ENCODE assay signal across 15 cellular contexts in genomic region chr2:129087133-129087813, GRCh38.
A peak's percentile ranks its signal among the peaks of the same experiment; 100 is the strongest.
DNase-seq lines count a peak whose midpoint lies in the region; ATAC-seq and TF ChIP-seq lines count a peak whose summit lies in the region.
"Had no signal": no experiment of that assay in that cellular context is flagged by ENCODE, and none has a peak within 500 bp of the region (broad histone marks: within the 10 kb centered on the region; RNA-seq: fewer than 3 reads in every experiment).

No MANE protein-coding gene starts in this region.

- no peaks in the 10 kb centered on the region for H3F3A ChIP-seq in GM23248 (ENCODE audit: insufficient read depth)

- H3K27ac ChIP-seq in GM23248: no peak overlapping the region
- no peak overlapping the region for H3K27ac ChIP-seq in heart left ventricle
- no peak overlapping the region for H3K27ac ChIP-seq in sigmoid colon
- H3K27ac ChIP-seq: C4-2B, right lobe of liver had no signal

- H3K79me2 ChIP-seq in GM23248 (ENCODE audit: insufficient read depth): no peaks in the 10 kb centered on the region

- H3K4me2 ChIP-seq in GM23248 (ENCODE audit: unreplicated experiment): no peak overlapping the region

- 1 to 4% methylated on average over 2 of the region's 2 CpGs for WGBS in GM23248 (ENCODE audit: low coverage in 1 of 2, low lambda C conversion rate in 2 of 2, missing lambda C conversion rate in 2 of 2), 2 experiments
- 52 to 60% (median 55%) methylated on average over 2 of the region's 2 CpGs for WGBS in heart left ventricle, 4 donors
- WGBS in sigmoid colon, 2 donors: 78 to 86% methylated on average over 2 of the region's 2 CpGs

- no peak for TF ChIP-seq EP300 in sigmoid colon (IDR thresholded peaks at IDR 0.05)

- H3K9ac ChIP-seq in GM23248 (no peak overlapping the region), adipocyte (ENCODE audit: low read length) (no peak overlapping the region)

- no peak overlapping the region for H2AFZ ChIP-seq in GM23248

- no peaks in the 10 kb centered on the region for H4K20me1 ChIP-seq in GM23248 (ENCODE audit: insufficient read depth)

- no peaks in the 10 kb centered on the region for H3K36me3 ChIP-seq in GM23248 (ENCODE audit: low read depth)
- no peaks in the 10 kb centered on the region for H3K36me3 ChIP-seq in adipocyte (ENCODE audit: control insufficient read depth, insufficient read depth, low read length, severe bottlenecking)
- no peaks in the 10 kb centered on the region for H3K36me3 ChIP-seq in heart left ventricle
- no peaks in the 10 kb centered on the region for H3K36me3 ChIP-seq in sigmoid colon
- H3K36me3 ChIP-seq: right lobe of liver had no signal

- DNase-seq in GM23248 (peak; percentile 63), adipocyte (ENCODE audit: low read depth) (peak; percentile 11), heart left ventricle (peak in 1 of 5 donors; percentile 31), sciatic nerve (ENCODE audit: low spot score) (no peak), sigmoid colon (no peak)
- DNase-seq in stimulated activated naive CD4-positive, alpha-beta T cell treated with Interleukin-2 at 50 U/mL for 16 hours (lab: John Stamatoyannopoulos, UW): no peak
- DNase-seq: amniotic stem cell, DMS79, MM.1S, NCI-H748 treated with DMSO at 0.1 percent for 48 hours, right lobe of liver, T-helper 1 cell had no signal

- TF ChIP-seq POLR2A in heart left ventricle (IDR thresholded peaks at IDR 0.05) (no peak), sigmoid colon (IDR thresholded peaks at IDR 0.05) (no peak)

- H3K4me1 ChIP-seq in GM23248 (ENCODE audit: insufficient read depth) (no peaks in the 10 kb centered on the region), adipocyte (ENCODE audit: control insufficient read depth, insufficient read depth, low read length) (peaks cover 21% of the 10 kb centered on the region), heart left ventricle (no peaks in the 10 kb centered on the region), sigmoid colon (no peaks in the 10 kb centered on the region)
- H3K4me1 ChIP-seq: right lobe of liver had no signal

- intact Hi-C loops in heart left ventricle (cut with DNase I) (no loop called here), sciatic nerve (cut with DNase I) (no loop called here), sigmoid colon (cut with DNase I) (no loop called here)

- no peaks in the 10 kb centered on the region for H3K9me3 ChIP-seq in GM23248 (ENCODE audit: low read depth)
- no peaks in the 10 kb centered on the region for H3K9me3 ChIP-seq in adipocyte (ENCODE audit: control insufficient read depth, low read length)
- no peaks in the 10 kb centered on the region for H3K9me3 ChIP-seq in heart left ventricle
- no peaks in the 10 kb centered on the region for H3K9me3 ChIP-seq in sigmoid colon
- H3K9me3 ChIP-seq: right lobe of liver had no signal

- ATAC-seq in heart left ventricle: peak in 3 of 4 donors; percentile 58 to 78 (median 72)
- ATAC-seq in sciatic nerve: peak; percentile 94
- ATAC-seq in GM21619 (IDR thresholded peaks at IDR 0.05; ENCODE audit: unreplicated experiment): no peak
- ATAC-seq: WTC11 had no signal

- H3K9me2 ChIP-seq in GM23248 (ENCODE audit: insufficient read depth): no peaks in the 10 kb centered on the region

- TF ChIP-seq CTCF in heart left ventricle (IDR thresholded peaks at IDR 0.05) (no peak), sigmoid colon (IDR thresholded peaks at IDR 0.05) (no peak)

- no peak overlapping the region for H3K4me3 ChIP-seq in GM23248
- H3K4me3 ChIP-seq in adipocyte (ENCODE audit: low read length): peak overlapping the region; percentile 3
- no peak overlapping the region for H3K4me3 ChIP-seq in heart left ventricle
- no peak overlapping the region for H3K4me3 ChIP-seq in sigmoid colon
- H3K4me3 ChIP-seq: right lobe of liver had no signal

- H3K27me3 ChIP-seq in GM23248 (replicated peaks; ENCODE audit: insufficient read depth): no peaks in the 10 kb centered on the region
- peaks cover 4% of the 10 kb centered on the region for H3K27me3 ChIP-seq in adipocyte (replicated peaks; ENCODE audit: control insufficient read depth, insufficient read depth, low read length)
- no peaks in the 10 kb centered on the region for H3K27me3 ChIP-seq in heart left ventricle
- no peaks in the 10 kb centered on the region for H3K27me3 ChIP-seq in sigmoid colon
- H3K27me3 ChIP-seq: right lobe of liver had no signal

- in situ Hi-C loops in GM23248 (cut with MboI): no loop called here

Comparison
In these comparisons a context has a peak if more than half of its experiments do, and no peak if none do; other contexts are left out.
1. DNase-seq: peak in GM23248 (single experiment) and adipocyte (single experiment); none in sciatic nerve (single experiment), stimulated activated naive CD4-positive, alpha-beta T cell treated with Interleukin-2 at 50 U/mL for 16 hours (single experiment) and sigmoid colon (single experiment).